In the genomic region with DNA sequence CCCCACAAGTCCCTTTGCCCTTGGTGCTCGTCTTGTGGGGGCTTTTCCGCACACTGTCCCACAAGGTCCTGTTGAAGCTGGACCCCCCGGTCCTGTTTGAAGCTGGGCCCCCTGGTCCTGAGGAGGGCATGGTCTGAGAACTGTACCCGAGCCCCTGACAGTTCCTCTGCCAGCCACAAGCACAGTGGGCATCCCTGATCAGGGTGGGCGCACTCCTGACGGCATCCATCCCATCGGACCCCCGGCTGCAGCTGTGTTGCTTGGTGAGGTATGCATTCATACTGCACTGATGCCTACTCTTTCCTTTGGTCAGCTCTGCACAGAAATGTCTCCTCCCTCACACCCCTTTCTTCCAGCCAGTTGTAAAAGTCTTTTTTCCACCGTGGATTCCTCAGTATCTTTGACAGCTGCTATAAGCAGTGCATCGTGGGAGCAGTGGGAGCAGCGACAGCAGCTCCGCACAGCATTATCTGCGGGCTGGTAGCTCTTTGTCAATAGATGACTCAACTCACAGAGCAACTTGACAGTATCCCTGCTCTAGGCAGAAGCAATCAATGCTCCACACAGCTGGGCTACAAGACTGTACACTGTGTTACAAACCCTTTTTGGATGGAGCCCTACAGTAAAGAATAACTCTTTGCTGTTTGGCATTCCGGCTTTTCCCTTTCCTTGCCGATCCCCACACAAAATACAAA, we compare ENCODE assay signal across 12 cellular contexts.
DNase-seq lines count a peak whose midpoint lies in the region; ATAC-seq, FAIRE-seq and TF ChIP-seq lines count a peak whose summit lies in the region.
"Had no signal": no experiment of that assay in that cellular context is flagged by ENCODE, and none has a peak within 500 bp of the region (broad histone marks: within the 10 kb centered on the region; RNA-seq: fewer than 3 reads in every experiment).

No MANE protein-coding gene starts in this region.

- H3K4me3 ChIP-seq in A673 (ENCODE audit: low read depth, low read length, poor library complexity, severe bottlenecking) = no peak overlapping the region
- H3K4me3 ChIP-seq: BLaER1 had no signal

- H3K4me3 Mint-ChIP-seq in neural crest cell = no peak overlapping the region

- POLR2A ChIA-PET in A673 (lab: Charles Lee; ENCODE audit: low non-redundant PET) = no interaction called here

- peak overlapping the region; percentile 83 for H3K27ac Mint-ChIP-seq in neural crest cell (ENCODE audit: unreplicated experiment)

- peaks cover 8% of the 10 kb centered on the region for H3K4me1 Mint-ChIP-seq in neural crest cell

- H3K4me1 ChIP-seq in A673 (ENCODE audit: insufficient read depth, low read length, poor library complexity, severe bottlenecking) = no peaks in the 10 kb centered on the region
- H3K4me1 ChIP-seq: BLaER1 had no signal

- no peak overlapping the region for H3K27ac ChIP-seq in A673 (ENCODE audit: low read depth, low read length, poor library complexity, severe bottlenecking)
- H3K27ac ChIP-seq: BLaER1 had no signal

- H3K9me3 ChIP-seq in A673 (ENCODE audit: low read depth, low read length, poor library complexity, severe bottlenecking) = no peaks in the 10 kb centered on the region
- H3K9me3 ChIP-seq: BLaER1 had no signal

- no peaks in the 10 kb centered on the region for H3K27me3 ChIP-seq in A673 (replicated peaks; ENCODE audit: insufficient read depth, low read depth, low read length, poor library complexity)
- H3K27me3 ChIP-seq: BLaER1 had no signal

- H3K36me3 ChIP-seq in A673 (ENCODE audit: insufficient read depth, low read length, poor library complexity, severe bottlenecking) = no peaks in the 10 kb centered on the region
- H3K36me3 ChIP-seq: BLaER1 had no signal

- DNase-seq in A673 (ENCODE audit: low spot score) = peak; percentile 4
- DNase-seq in RKO (ENCODE audit: low spot score) = peak; percentile 8
- peak; percentile 27 to 34 for DNase-seq in frontal cortex (ENCODE audit: low spot score in 2 of 2)
- DNase-seq in neural crest cell (ENCODE audit: low read depth, low spot score) = no peak
- no peak for DNase-seq in NCI-H2171 treated with DMSO at 0.1 percent for 48 hours (lab: John Stamatoyannopoulos, UW)
- DNase-seq in cortex of kidney (lab: John Stamatoyannopoulos, UW) = no peak
- no peak for DNase-seq in GF-D8 (lab: John Stamatoyannopoulos, UW)
- DNase-seq: Karpas-422; stimulated activated naive CD8-positive, alpha-beta T cell treated with anti-CD3 and anti-CD28 coated beads, Interleukin-15, Interleukin-2, amounts not matched to agents 100 U/mL and 50 U/mL, for 24 hours had no signal

- ATAC-seq in GM18873 (IDR thresholded peaks at IDR 0.05; ENCODE audit: low FRiP score, unreplicated experiment) = no peak
- ATAC-seq: stimulated activated naive CD8-positive, alpha-beta T cell treated with anti-CD3 and anti-CD28 coated beads, Interleukin-15, Interleukin-2, amounts not matched to agents 100 U/mL and 50 U/mL, for 24 hours had no signal

- TF ChIP-seq CTCF in A673 (conservative IDR thresholded peaks at IDR 0.05; ENCODE audit: low read depth, low read length) (no peak), neural crest cell (conservative IDR thresholded peaks at IDR 0.05) (no peak)

- FAIRE-seq in frontal cortex (lab: Jason Lieb, UNC) = no peak
- FAIRE-seq: GM18507 had no signal

- H3K36me3 Mint-ChIP-seq in neural crest cell (ENCODE audit: low read depth) = no peaks in the 10 kb centered on the region

- CTCF ChIA-PET in A673 (lab: Charles Lee) = interaction anchor here (1.7 kb wide), 1 partner anchor 480 kb away, joined by 4 read pairs; no protein-coding TSS in a partner anchor

- no peaks in the 10 kb centered on the region for H3K9me3 Mint-ChIP-seq in neural crest cell

- BruUV-seq in A673 (replicated peaks; lab: Mats Ljungman, UMichigan) = no TSS peak

- H3K27me3 Mint-ChIP-seq in neural crest cell (ENCODE audit: low read depth) = no peaks in the 10 kb centered on the region

- intact Hi-C loops in A673 (cut with micrococcal nuclease; ENCODE audit: unreplicated experiment) = no loop called here

Comparison
In these comparisons a context has a peak if more than half of its experiments do, and no peak if none do; other contexts are left out.
1. DNase-seq: peak in A673 (single experiment), RKO (single experiment) and frontal cortex (2 of 2); none in neural crest cell (single experiment), NCI-H2171 treated with DMSO at 0.1 percent for 48 hours (single experiment), cortex of kidney (single experiment) and GF-D8 (single experiment).